16 cellular contexts compared by ENCODE assay signal in genomic region chr7:42854521-42855118, GRCh38.
A peak's percentile ranks its signal among the peaks of the same experiment; 100 is the strongest.
DNase-seq lines count a peak whose midpoint lies in the region; ATAC-seq lines count a peak whose summit lies in the region.
"Had no signal": no experiment of that assay in that cellular context is flagged by ENCODE, and none has a peak within 500 bp of the region (broad histone marks: within the 10 kb centered on the region; RNA-seq: fewer than 3 reads in every experiment).

No MANE protein-coding gene starts in this region.

- ATAC-seq in HG03045 (IDR thresholded peaks at IDR 0.05; ENCODE audit: unreplicated experiment): no peak
- ATAC-seq in GM21528 (IDR thresholded peaks at IDR 0.05; ENCODE audit: low FRiP score, unreplicated experiment): no peak
- ATAC-seq: HepG2, K562 had no signal

- DNase-seq in NCI-H82 (lab: John Stamatoyannopoulos, UW) (peak; percentile 10), NCI-H82 treated with DMSO at 0.1 percent for 48 hours (lab: John Stamatoyannopoulos, UW; ENCODE audit: unreplicated experiment) (no peak), NCI-H187 treated with DMSO at 0.1 percent for 48 hours (lab: John Stamatoyannopoulos, UW) (peak; percentile 6), left kidney (ENCODE audit: low read depth, low spot score) (peak; percentile 76), NCI-H2171 (lab: John Stamatoyannopoulos, UW) (no peak)
- DNase-seq: EL, GF-D8, HFFc6, MG63, NCI-H1694 treated with DMSO at 0.1 percent for 48 hours, NCI-H345, NCI-H526 treated with DMSO at 0.1 percent for 48 hours had no signal

Comparison
In these comparisons a context has a peak if more than half of its experiments do, and no peak if none do; other contexts are left out.
1. DNase-seq: peak in NCI-H82 (single experiment), NCI-H187 treated with DMSO at 0.1 percent for 48 hours (single experiment) and left kidney (single experiment); none in NCI-H82 treated with DMSO at 0.1 percent for 48 hours (single experiment) and NCI-H2171 (single experiment).